Comparison of ENCODE assay signal across 17 cellular contexts in the genomic region with DNA sequence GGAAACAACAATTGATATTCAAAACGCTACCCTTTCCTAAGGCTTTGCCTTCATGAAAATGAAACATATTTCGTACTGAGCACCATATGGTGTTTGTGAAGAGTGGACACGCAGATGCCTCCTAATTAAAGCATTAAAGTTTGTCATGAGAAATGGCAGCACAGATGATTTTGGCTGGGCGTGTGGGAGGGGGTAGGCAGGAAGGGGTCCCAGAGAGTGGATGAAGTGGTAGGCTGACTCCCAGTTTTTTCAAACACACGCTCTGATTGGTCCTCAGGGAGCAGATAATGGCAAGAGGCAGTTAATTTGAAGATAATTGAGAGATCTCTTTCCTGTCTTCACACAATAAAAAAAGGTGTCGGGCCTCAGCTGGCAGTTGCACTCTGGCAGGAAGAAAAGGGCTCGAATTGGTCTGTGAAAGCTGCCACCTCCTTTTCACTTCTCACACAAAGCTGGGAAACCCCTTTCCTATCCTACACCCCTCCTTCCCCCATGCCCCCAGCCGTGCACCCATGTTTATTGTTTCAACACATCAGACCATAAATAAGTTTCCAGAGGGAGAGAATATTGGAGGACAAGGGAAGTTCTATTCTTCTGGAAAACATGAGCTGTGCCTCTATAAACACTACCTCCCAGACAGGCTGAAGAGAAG.
DNase-seq lines count a peak whose midpoint lies in the region; ATAC-seq and TF ChIP-seq lines count a peak whose summit lies in the region.
"Had no signal": no experiment of that assay in that cellular context is flagged by ENCODE, and none has a peak within 500 bp of the region (broad histone marks: within the 10 kb centered on the region; RNA-seq: fewer than 3 reads in every experiment).

No MANE protein-coding gene starts in this region.

- POLR2A ChIA-PET in activated CD4-positive, alpha-beta memory T cell treated with anti-CD3 and anti-CD28 coated beads, Interleukin-2, amount 10 ng/mL, durations not matched to agents 7 days and 5 days (lab: Charles Lee), result no interaction called here
- POLR2A ChIA-PET in MCF 10A (lab: Yijun Ruan, JAX), result interaction anchor here (0.9 to 1.0 kb wide), 2 partner anchors 10 to 20 kb away, joined by 4 read pairs; no protein-coding TSS in a partner anchor

- H3K4me1 Mint-ChIP-seq in activated naive CD8-positive, alpha-beta T cell treated with anti-CD3 and anti-CD28 coated beads, Interleukin-2, amount 50 U/mL, for 24 hours, result peaks cover 3% of the 10 kb centered on the region
- no peaks in the 10 kb centered on the region for H3K4me1 Mint-ChIP-seq in activated naive CD8-positive, alpha-beta T cell treated with anti-CD3 and anti-CD28 coated beads for 36 hours
- H3K4me1 Mint-ChIP-seq in type B pancreatic cell (ENCODE audit: unreplicated experiment), result peaks cover 34% of the 10 kb centered on the region
- H3K4me1 Mint-ChIP-seq in activated CD4-positive, alpha-beta memory T cell treated with anti-CD3 and anti-CD28 coated beads, Interleukin-2, amount 10 ng/mL, durations not matched to agents 7 days and 5 days, result no peaks in the 10 kb centered on the region
- peaks cover 10% of the 10 kb centered on the region for H3K4me1 Mint-ChIP-seq in MCF 10A (ENCODE audit: insufficient read depth, unreplicated experiment)

- intact Hi-C loops in MCF 10A (cut with micrococcal nuclease), result loop anchor here (1.0 to 10.0 kb wide), 2 partner anchors 259 to 587 kb away; no protein-coding TSS in a partner anchor

- WGBS in hepatocyte (ENCODE audit: low lambda C conversion rate, missing lambda C conversion rate), result 73% methylated on average over 8 of the region's 8 CpGs

- no TSS peak for BruUV-seq in MCF 10A (replicated peaks; lab: Mats Ljungman, UMichigan)

- H2AFZ ChIP-seq in hepatocyte, result no peak overlapping the region

- peak overlapping the region; percentile 18 for H3K4me2 ChIP-seq in hepatocyte

- ATAC-seq in activated naive CD8-positive, alpha-beta T cell treated with anti-CD3 and anti-CD28 coated beads, Interleukin-2, amount 50 U/mL, for 24 hours, result peak; percentile 28
- ATAC-seq in SK-N-SH treated with all-trans-retinoic acid at 6 μM for 48 hours, result no peak

- H3K27me3 Mint-ChIP-seq in activated naive CD8-positive, alpha-beta T cell treated with anti-CD3 and anti-CD28 coated beads, Interleukin-2, amount 50 U/mL, for 24 hours, result peaks cover 15% of the 10 kb centered on the region
- H3K27me3 Mint-ChIP-seq in activated naive CD8-positive, alpha-beta T cell treated with anti-CD3 and anti-CD28 coated beads for 36 hours, result peaks cover 20% of the 10 kb centered on the region
- peaks cover 3% of the 10 kb centered on the region for H3K27me3 Mint-ChIP-seq in type B pancreatic cell
- peaks cover 13% of the 10 kb centered on the region for H3K27me3 Mint-ChIP-seq in activated CD4-positive, alpha-beta memory T cell treated with anti-CD3 and anti-CD28 coated beads, Interleukin-2, amount 10 ng/mL, durations not matched to agents 7 days and 5 days
- H3K27me3 Mint-ChIP-seq in MCF 10A (ENCODE audit: insufficient read depth, unreplicated experiment), result no peaks in the 10 kb centered on the region

- H3K27ac ChIP-seq in hepatocyte, result peak overlapping the region; percentile 2

- no peaks in the 10 kb centered on the region for H4K20me1 ChIP-seq in hepatocyte (ENCODE audit: insufficient read depth, poor library complexity, severe bottlenecking)

- TF ChIP-seq CTCF in hepatocyte (IDR thresholded peaks at IDR 0.05; ENCODE audit: poor library complexity) (no peak), type B pancreatic cell (conservative IDR thresholded peaks at IDR 0.05) (no peak), MCF 10A (IDR thresholded peaks at IDR 0.05; ENCODE audit: unreplicated experiment) (no peak)

- no peaks in the 10 kb centered on the region for H3K9me3 ChIP-seq in hepatocyte (ENCODE audit: low read depth)
- H3K9me3 ChIP-seq: breast epithelium, HAP-1 had no signal

- no peaks in the 10 kb centered on the region for H3K79me2 ChIP-seq in hepatocyte

- no peak for DNase-seq in activated naive CD8-positive, alpha-beta T cell treated with anti-CD3 and anti-CD28 coated beads, Interleukin-2, amount 50 U/mL, for 24 hours
- DNase-seq in activated naive CD8-positive, alpha-beta T cell treated with anti-CD3 and anti-CD28 coated beads for 36 hours, result no peak
- DNase-seq in NCI-H446 treated with DMSO at 0.1 percent for 48 hours (lab: John Stamatoyannopoulos, UW) (peak; percentile 98), hepatocyte (ENCODE audit: low spot score) (no peak), type B pancreatic cell (ENCODE audit: extremely low spot score, unreplicated experiment) (no peak), MCF 10A (ENCODE audit: unreplicated experiment) (no peak)
- no peak for DNase-seq in activated CD4-positive, alpha-beta memory T cell treated with anti-CD3 and anti-CD28 coated beads, Interleukin-2, amount 10 ng/mL, durations not matched to agents 7 days and 5 days
- DNase-seq: DMS79 treated with DMSO at 0.1 percent for 48 hours; effector CD4-positive, alpha-beta T cell; immature natural killer cell; KG1; T-helper 1 cell had no signal

- H3K36me3 ChIP-seq in hepatocyte (replicated peaks; ENCODE audit: insufficient read depth, low read depth), result no peaks in the 10 kb centered on the region
- H3K36me3 ChIP-seq: breast epithelium, HAP-1 had no signal

- no peaks in the 10 kb centered on the region for H3K9me3 Mint-ChIP-seq in activated naive CD8-positive, alpha-beta T cell treated with anti-CD3 and anti-CD28 coated beads, Interleukin-2, amount 50 U/mL, for 24 hours
- H3K9me3 Mint-ChIP-seq in activated naive CD8-positive, alpha-beta T cell treated with anti-CD3 and anti-CD28 coated beads for 36 hours, result no peaks in the 10 kb centered on the region
- H3K9me3 Mint-ChIP-seq in type B pancreatic cell (peaks cover 7% of the 10 kb centered on the region), MCF 10A (ENCODE audit: unreplicated experiment) (no peaks in the 10 kb centered on the region)
- H3K9me3 Mint-ChIP-seq in activated CD4-positive, alpha-beta memory T cell treated with anti-CD3 and anti-CD28 coated beads, Interleukin-2, amount 10 ng/mL, durations not matched to agents 7 days and 5 days, result no peaks in the 10 kb centered on the region
- H3K9me3 Mint-ChIP-seq: activated T-helper 1 cell treated with anti-CD3 and anti-CD28 coated beads, Interleukin-12 subunit alpha, Interleukin-12 subunit beta, Interleukin-2, Interleukin-4 antibody, amounts not matched to agents 30 ng/mL and 10 ng/mL and 1 ng/mL, durations not matched to agents 14 hours and 24 hours and 36 hours; stimulated activated naive CD8-positive, alpha-beta T cell treated with anti-CD3 and anti-CD28 coated beads, Interleukin-15, Interleukin-2, amounts not matched to agents 100 ng/mL and 50 ng/mL, for 24 hours had no signal

- no peaks in the 10 kb centered on the region for H3K27me3 ChIP-seq in hepatocyte
- H3K27me3 ChIP-seq: breast epithelium had no signal

- no peak overlapping the region for H3K27ac Mint-ChIP-seq in activated naive CD8-positive, alpha-beta T cell treated with anti-CD3 and anti-CD28 coated beads, Interleukin-2, amount 50 U/mL, for 24 hours
- H3K27ac Mint-ChIP-seq in activated naive CD8-positive, alpha-beta T cell treated with anti-CD3 and anti-CD28 coated beads for 36 hours, result no peak overlapping the region
- H3K27ac Mint-ChIP-seq in type B pancreatic cell (no peak overlapping the region), MCF 10A (ENCODE audit: low read depth, unreplicated experiment) (no peak overlapping the region)
- no peak overlapping the region for H3K27ac Mint-ChIP-seq in activated CD4-positive, alpha-beta memory T cell treated with anti-CD3 and anti-CD28 coated beads, Interleukin-2, amount 10 ng/mL, durations not matched to agents 7 days and 5 days
- H3K27ac Mint-ChIP-seq: activated T-helper 1 cell treated with anti-CD3 and anti-CD28 coated beads, Interleukin-12 subunit alpha, Interleukin-12 subunit beta, Interleukin-2, Interleukin-4 antibody, amounts not matched to agents 30 ng/mL and 10 ng/mL and 1 ng/mL, durations not matched to agents 14 hours and 24 hours and 36 hours; stimulated activated naive CD8-positive, alpha-beta T cell treated with anti-CD3 and anti-CD28 coated beads, Interleukin-15, Interleukin-2, amounts not matched to agents 100 ng/mL and 50 ng/mL, for 24 hours had no signal

- peaks cover 3% of the 10 kb centered on the region for H3K4me1 ChIP-seq in hepatocyte (ENCODE audit: insufficient read depth)
- H3K4me1 ChIP-seq: breast epithelium, HAP-1 had no signal

- H3K4me3 Mint-ChIP-seq in activated naive CD8-positive, alpha-beta T cell treated with anti-CD3 and anti-CD28 coated beads, Interleukin-2, amount 50 U/mL, for 24 hours, result no peak overlapping the region
- H3K4me3 Mint-ChIP-seq in activated naive CD8-positive, alpha-beta T cell treated with anti-CD3 and anti-CD28 coated beads for 36 hours, result no peak overlapping the region
- H3K4me3 Mint-ChIP-seq in type B pancreatic cell (peak overlapping the region; percentile 22), MCF 10A (ENCODE audit: unreplicated experiment) (no peak overlapping the region)
- H3K4me3 Mint-ChIP-seq in activated CD4-positive, alpha-beta memory T cell treated with anti-CD3 and anti-CD28 coated beads, Interleukin-2, amount 10 ng/mL, durations not matched to agents 7 days and 5 days, result no peak overlapping the region
- H3K4me3 Mint-ChIP-seq: activated T-helper 1 cell treated with anti-CD3 and anti-CD28 coated beads, Interleukin-12 subunit alpha, Interleukin-12 subunit beta, Interleukin-2, Interleukin-4 antibody, amounts not matched to agents 30 ng/mL and 10 ng/mL and 1 ng/mL, durations not matched to agents 14 hours and 24 hours and 36 hours; immature natural killer cell; stimulated activated naive CD8-positive, alpha-beta T cell treated with anti-CD3 and anti-CD28 coated beads, Interleukin-15, Interleukin-2, amounts not matched to agents 100 ng/mL and 50 ng/mL, for 24 hours had no signal

- CTCF ChIA-PET in activated CD4-positive, alpha-beta memory T cell treated with anti-CD3 and anti-CD28 coated beads, Interleukin-2, amount 10 ng/mL, durations not matched to agents 7 days and 5 days (lab: Charles Lee), result no interaction called here
- CTCF ChIA-PET in MCF 10A (lab: Yijun Ruan, JAX), result interaction anchor here (0.6 to 1.9 kb wide), 18 partner anchors 10 to 591 kb away, joined by 3 to 32 read pairs (median 4); a partner anchor contains a TSS

- no peaks in the 10 kb centered on the region for H3K9me2 ChIP-seq in hepatocyte (replicated peaks; ENCODE audit: insufficient read depth)

- no peak overlapping the region for H3K4me3 ChIP-seq in hepatocyte
- H3K4me3 ChIP-seq: breast epithelium, HAP-1 had no signal

- no peaks in the 10 kb centered on the region for H3K36me3 Mint-ChIP-seq in activated naive CD8-positive, alpha-beta T cell treated with anti-CD3 and anti-CD28 coated beads, Interleukin-2, amount 50 U/mL, for 24 hours (ENCODE audit: low read depth)
- H3K36me3 Mint-ChIP-seq in activated naive CD8-positive, alpha-beta T cell treated with anti-CD3 and anti-CD28 coated beads for 36 hours, result no peaks in the 10 kb centered on the region
- H3K36me3 Mint-ChIP-seq in type B pancreatic cell (no peaks in the 10 kb centered on the region), MCF 10A (ENCODE audit: insufficient read depth, unreplicated experiment) (peaks cover 5% of the 10 kb centered on the region)
- H3K36me3 Mint-ChIP-seq in activated CD4-positive, alpha-beta memory T cell treated with anti-CD3 and anti-CD28 coated beads, Interleukin-2, amount 10 ng/mL, durations not matched to agents 7 days and 5 days (ENCODE audit: low read depth), result no peaks in the 10 kb centered on the region
- H3K36me3 Mint-ChIP-seq: immature natural killer cell had no signal
